Comparison of ENCODE assay signal across 10 cellular contexts in the genomic region with DNA sequence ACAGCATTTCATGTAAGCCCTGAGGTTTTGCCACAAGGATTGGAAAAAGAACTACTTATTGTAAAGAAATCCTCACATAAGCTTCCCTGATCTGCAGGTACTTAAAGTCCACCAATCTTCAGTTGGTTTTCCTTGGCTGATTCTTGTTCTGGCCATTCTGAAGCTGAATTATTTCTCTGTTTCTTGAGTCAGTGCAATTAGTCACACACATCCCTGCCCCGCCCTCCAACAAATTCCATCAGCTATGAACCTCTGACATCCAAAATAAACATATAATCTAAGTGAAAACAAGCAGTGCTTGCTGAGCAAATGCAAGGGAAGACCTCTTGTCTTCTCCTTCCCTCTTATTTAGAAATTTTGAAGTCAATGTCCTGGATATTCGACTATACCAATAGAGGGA. TPM values are rescaled to one million over a fixed set of nuclear protein-coding genes. Genes with fewer than 3 reads are reported as not detected.
DNase-seq lines count a peak whose midpoint lies in the region; ATAC-seq and TF ChIP-seq lines count a peak whose summit lies in the region.
"Had no signal": no experiment of that assay in that cellular context is flagged by ENCODE, and none has a peak within 500 bp of the region (broad histone marks: within the 10 kb centered on the region; RNA-seq: fewer than 3 reads in every experiment).

No MANE protein-coding gene starts in this region.

- no peak overlapping the region for H3K4me3 Mint-ChIP-seq in activated CD4-positive, alpha-beta T cell treated with anti-CD3 and anti-CD28 coated beads, Interleukin-2, amount 10 ng/mL, durations not matched to agents 24 days and 14 days
- no peak overlapping the region for H3K4me3 Mint-ChIP-seq in GM23338

- H3K27ac Mint-ChIP-seq in activated CD4-positive, alpha-beta T cell treated with anti-CD3 and anti-CD28 coated beads, Interleukin-2, amount 10 ng/mL, durations not matched to agents 24 days and 14 days, result peak overlapping the region; percentile 77
- H3K27ac Mint-ChIP-seq in GM23338, result no peak overlapping the region

- no peaks in the 10 kb centered on the region for H3K27me3 ChIP-seq in GM23338 (ENCODE audit: insufficient read depth)

- 0 out of 2 replicates have a peak, but pooled peaks cover 2% of the 10 kb centered on the region for H4K20me1 ChIP-seq in GM23338 (replicated peaks; ENCODE audit: insufficient read depth)

- H3K27ac ChIP-seq in GM23338 (ENCODE audit: low read depth), result no peak overlapping the region

- H3K9me3 Mint-ChIP-seq in activated CD4-positive, alpha-beta T cell treated with anti-CD3 and anti-CD28 coated beads, Interleukin-2, amount 10 ng/mL, durations not matched to agents 24 days and 14 days, result no peaks in the 10 kb centered on the region
- H3K9me3 Mint-ChIP-seq in GM23338, result no peaks in the 10 kb centered on the region

- no peaks in the 10 kb centered on the region for H3K79me2 ChIP-seq in GM23338 (replicated peaks; ENCODE audit: insufficient read depth)

- peaks cover 27% of the 10 kb centered on the region for H3K4me1 Mint-ChIP-seq in activated CD4-positive, alpha-beta T cell treated with anti-CD3 and anti-CD28 coated beads, Interleukin-2, amount 10 ng/mL, durations not matched to agents 24 days and 14 days
- no peaks in the 10 kb centered on the region for H3K4me1 Mint-ChIP-seq in GM23338

- peaks cover 4% of the 10 kb centered on the region for H3K9me2 ChIP-seq in GM23338 (ENCODE audit: insufficient read depth)

- H3F3A ChIP-seq in GM23338 (replicated peaks; ENCODE audit: low read depth), result peaks cover 4% of the 10 kb centered on the region; the same call in 1 of the 2 replicates

- H3K36me3 ChIP-seq in GM23338 (ENCODE audit: insufficient read depth), result peaks cover 16% of the 10 kb centered on the region

- ATAC-seq in omental fat pad (ENCODE audit: low FRiP score) (peak; percentile 49), HG03432 (IDR thresholded peaks at IDR 0.05; ENCODE audit: unreplicated experiment) (no peak), GM23338 (no peak)

- no peaks in the 10 kb centered on the region for H3K27me3 Mint-ChIP-seq in activated CD4-positive, alpha-beta T cell treated with anti-CD3 and anti-CD28 coated beads, Interleukin-2, amount 10 ng/mL, durations not matched to agents 24 days and 14 days
- H3K27me3 Mint-ChIP-seq in GM23338 (ENCODE audit: insufficient read depth, low read depth, poor library complexity), result peaks cover 2% of the 10 kb centered on the region

- no peak overlapping the region for H2AFZ ChIP-seq in GM23338

- DNase-seq in activated CD4-positive, alpha-beta T cell treated with anti-CD3 and anti-CD28 coated beads, Interleukin-2, amount 10 ng/mL, durations not matched to agents 24 days and 14 days, result peak; percentile 54
- no peak for DNase-seq in activated CD4-positive, alpha-beta T cell treated with anti-CD3 and anti-CD28 coated beads, Interleukin-2, amount 50 U/mL, for 48 hours
- DNase-seq in RKO (ENCODE audit: low spot score), result peak; percentile 69
- peak; percentile 80 for DNase-seq in dedifferentiated amniotic fluid mesenchymal stem cell (ENCODE audit: extremely low spot score)
- DNase-seq in omental fat pad (ENCODE audit: low spot score), result no peak
- DNase-seq in NCI-H1694 treated with DMSO at 0.1 percent for 48 hours (lab: John Stamatoyannopoulos, UW), result no peak
- DNase-seq in GM23338 (ENCODE audit: low spot score), result no peak
- DNase-seq: AML-193, NCI-H446 had no signal

- H3K4me3 ChIP-seq in GM23338, result no peak overlapping the region

- peaks cover 24% of the 10 kb centered on the region for H3K36me3 Mint-ChIP-seq in activated CD4-positive, alpha-beta T cell treated with anti-CD3 and anti-CD28 coated beads, Interleukin-2, amount 10 ng/mL, durations not matched to agents 24 days and 14 days (ENCODE audit: low read depth)
- peaks cover 28% of the 10 kb centered on the region for H3K36me3 Mint-ChIP-seq in GM23338 (ENCODE audit: low read depth)

- H3K4me2 ChIP-seq in GM23338, result no peak overlapping the region

- intact Hi-C loops in activated CD4-positive, alpha-beta T cell treated with anti-CD3 and anti-CD28 coated beads, Interleukin-2, amount 10 ng/mL, durations not matched to agents 24 days and 14 days (cut with micrococcal nuclease), result loop anchor here (1.0 to 2.0 kb wide), 3 partner anchors 12 to 58 kb away; partner anchors contain the start of genes PRPF38B and STXBP3

- no peaks in the 10 kb centered on the region for H3K4me1 ChIP-seq in GM23338 (ENCODE audit: insufficient read depth)

- TF ChIP-seq CTCF in omental fat pad (IDR thresholded peaks at IDR 0.05), result no peak
- no peak for TF ChIP-seq CTCF in GM23338 (conservative IDR thresholded peaks at IDR 0.05; ENCODE audit: low read depth in 2 of 2)

TF ChIP-seq in GM23338, 12 proteins besides CTCF, POLR2A, EP300 and RAD21:
- no peak for TF ChIP-seq STAT1 (IDR thresholded peaks at IDR 0.05; ENCODE audit: unreplicated experiment)
- TF ChIP-seq, protein P1, sequence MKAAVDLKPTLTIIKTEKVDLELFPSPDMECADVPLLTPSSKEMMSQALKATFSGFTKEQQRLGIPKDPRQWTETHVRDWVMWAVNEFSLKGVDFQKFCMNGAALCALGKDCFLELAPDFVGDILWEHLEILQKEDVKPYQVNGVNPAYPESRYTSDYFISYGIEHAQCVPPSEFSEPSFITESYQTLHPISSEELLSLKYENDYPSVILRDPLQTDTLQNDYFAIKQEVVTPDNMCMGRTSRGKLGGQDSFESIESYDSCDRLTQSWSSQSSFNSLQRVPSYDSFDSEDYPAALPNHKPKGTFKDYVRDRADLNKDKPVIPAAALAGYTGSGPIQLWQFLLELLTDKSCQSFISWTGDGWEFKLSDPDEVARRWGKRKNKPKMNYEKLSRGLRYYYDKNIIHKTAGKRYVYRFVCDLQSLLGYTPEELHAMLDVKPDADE (IDR thresholded peaks at IDR 0.05), result no peak
- TF ChIP-seq, protein P2, sequence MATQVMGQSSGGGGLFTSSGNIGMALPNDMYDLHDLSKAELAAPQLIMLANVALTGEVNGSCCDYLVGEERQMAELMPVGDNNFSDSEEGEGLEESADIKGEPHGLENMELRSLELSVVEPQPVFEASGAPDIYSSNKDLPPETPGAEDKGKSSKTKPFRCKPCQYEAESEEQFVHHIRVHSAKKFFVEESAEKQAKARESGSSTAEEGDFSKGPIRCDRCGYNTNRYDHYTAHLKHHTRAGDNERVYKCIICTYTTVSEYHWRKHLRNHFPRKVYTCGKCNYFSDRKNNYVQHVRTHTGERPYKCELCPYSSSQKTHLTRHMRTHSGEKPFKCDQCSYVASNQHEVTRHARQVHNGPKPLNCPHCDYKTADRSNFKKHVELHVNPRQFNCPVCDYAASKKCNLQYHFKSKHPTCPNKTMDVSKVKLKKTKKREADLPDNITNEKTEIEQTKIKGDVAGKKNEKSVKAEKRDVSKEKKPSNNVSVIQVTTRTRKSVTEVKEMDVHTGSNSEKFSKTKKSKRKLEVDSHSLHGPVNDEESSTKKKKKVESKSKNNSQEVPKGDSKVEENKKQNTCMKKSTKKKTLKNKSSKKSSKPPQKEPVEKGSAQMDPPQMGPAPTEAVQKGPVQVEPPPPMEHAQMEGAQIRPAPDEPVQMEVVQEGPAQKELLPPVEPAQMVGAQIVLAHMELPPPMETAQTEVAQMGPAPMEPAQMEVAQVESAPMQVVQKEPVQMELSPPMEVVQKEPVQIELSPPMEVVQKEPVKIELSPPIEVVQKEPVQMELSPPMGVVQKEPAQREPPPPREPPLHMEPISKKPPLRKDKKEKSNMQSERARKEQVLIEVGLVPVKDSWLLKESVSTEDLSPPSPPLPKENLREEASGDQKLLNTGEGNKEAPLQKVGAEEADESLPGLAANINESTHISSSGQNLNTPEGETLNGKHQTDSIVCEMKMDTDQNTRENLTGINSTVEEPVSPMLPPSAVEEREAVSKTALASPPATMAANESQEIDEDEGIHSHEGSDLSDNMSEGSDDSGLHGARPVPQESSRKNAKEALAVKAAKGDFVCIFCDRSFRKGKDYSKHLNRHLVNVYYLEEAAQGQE (IDR thresholded peaks at IDR 0.05; ENCODE audit: unreplicated experiment), result no peak
TF ChIP-seq in GM23338: peak in this region for 0.

RNA-seq across cellular contexts. Expression of gene FNDC7, which starts 8.2 kb away (rescaled TPM):
- total RNA-seq in activated CD4-positive, alpha-beta T cell treated with anti-CD3 and anti-CD28 coated beads, Interleukin-2, amount 10 ng/mL, durations not matched to agents 24 days and 14 days, result not detected in 2 replicates
- not detected for total RNA-seq in omental fat pad
- total RNA-seq in GM23338 (2014; rRNA removed; shearing (Covaris generic)), result 0.28 TPM in 1 of 2 replicates, not detected in the other
- 0.06 TPM in 1 of 2 replicates, not detected in the other for polyA plus RNA-seq in GM23338 (2016; fragmentation: Nextera tagmentation; extraction: Ambion mirVana)

RNA-seq across cellular contexts. Expression of gene PRPF38B, which starts 12.4 kb away (rescaled TPM):
- total RNA-seq in activated CD4-positive, alpha-beta T cell treated with anti-CD3 and anti-CD28 coated beads, Interleukin-2, amount 10 ng/mL, durations not matched to agents 24 days and 14 days, result 89.2 and 90.3 TPM in 2 replicates
- total RNA-seq in omental fat pad, result 10 to 100 TPM; 17.6 to 41.6 (median 30.6) TPM
- 32.3 and 40.5 TPM in 2 replicates for total RNA-seq in GM23338 (2014; rRNA removed; shearing (Covaris generic))
- polyA plus RNA-seq in GM23338 (2016; fragmentation: Nextera tagmentation; extraction: Ambion mirVana), result 74.2 and 86.4 TPM in 2 replicates

RNA-seq across cellular contexts. Expression of gene STXBP3, which starts 42.0 kb away (rescaled TPM):
- 41.1 and 48.9 TPM in 2 replicates for total RNA-seq in activated CD4-positive, alpha-beta T cell treated with anti-CD3 and anti-CD28 coated beads, Interleukin-2, amount 10 ng/mL, durations not matched to agents 24 days and 14 days
- 100 to 1,000 TPM in 1 of 4 donors, 10 to 100 TPM in 3; 38.3 to 103 (median 52.8) TPM for total RNA-seq in omental fat pad
- total RNA-seq in GM23338 (2014; rRNA removed; shearing (Covaris generic)), result 34.0 and 37.4 TPM in 2 replicates
- 24.5 and 28.5 TPM in 2 replicates for polyA plus RNA-seq in GM23338 (2016; fragmentation: Nextera tagmentation; extraction: Ambion mirVana)

RNA-seq across cellular contexts. Expression of gene HENMT1, which starts 43.6 kb away (rescaled TPM):
- total RNA-seq in activated CD4-positive, alpha-beta T cell treated with anti-CD3 and anti-CD28 coated beads, Interleukin-2, amount 10 ng/mL, durations not matched to agents 24 days and 14 days, result 17.5 and 17.7 TPM in 2 replicates
- 1 to 10 TPM; 2.8 to 4.9 (median 4.5) TPM for total RNA-seq in omental fat pad
- total RNA-seq in GM23338 (2014; rRNA removed; shearing (Covaris generic)), result 7.0 and 9.7 TPM in 2 replicates
- polyA plus RNA-seq in GM23338 (2016; fragmentation: Nextera tagmentation; extraction: Ambion mirVana), result 4.2 and 4.7 TPM in 2 replicates

Comparison
In these comparisons a context has a peak if more than half of its experiments do, and no peak if none do; other contexts are left out.
1. DNase-seq: peak in activated CD4-positive, alpha-beta T cell treated with anti-CD3 and anti-CD28 coated beads, Interleukin-2, amount 10 ng/mL, durations not matched to agents 24 days and 14 days (single experiment), RKO (single experiment) and dedifferentiated amniotic fluid mesenchymal stem cell (single experiment); none in activated CD4-positive, alpha-beta T cell treated with anti-CD3 and anti-CD28 coated beads, Interleukin-2, amount 50 U/mL, for 48 hours (0 of 2), omental fat pad (single experiment), NCI-H1694 treated with DMSO at 0.1 percent for 48 hours (single experiment) and GM23338 (single experiment).